In genomic region chr5:157516016-157516415, GRCh38 we compare ENCODE assay signal across 8 cellular contexts. TPM values are rescaled to one million over a fixed set of nuclear protein-coding genes. Genes with fewer than 3 reads are reported as not detected.
DNase-seq lines count a peak whose midpoint lies in the region; ATAC-seq, FAIRE-seq and TF ChIP-seq lines count a peak whose summit lies in the region.

No MANE protein-coding gene starts in this region.

- H3K9ac ChIP-seq in colonic mucosa (ENCODE audit: low read depth in 2 of 2, low read length in 2 of 2), result peak overlapping the region in 1 of 2 donors; percentile 36

- FAIRE-seq in HTR-8/SVneo (lab: Jason Lieb, UNC), result peak; percentile 38

- H3K27me3 ChIP-seq in colonic mucosa, result no peaks in the 10 kb centered on the region
- no peaks in the 10 kb centered on the region for H3K27me3 ChIP-seq in tibial nerve

- WGBS in tibial nerve, 2 donors, result 77 to 83% methylated on average over 3 of the region's 3 CpGs

- intact Hi-C loops in colonic mucosa (cut with DNase I), result no loop called here

- in situ Hi-C loops in ACHN (cut with HindIII; ENCODE audit: low pct_ligation_motif_present, low pct_unique_long_range_greater_than_20kb, low sequenced_read_pairs), result no loop called here
- in situ Hi-C loops in KBM-7 (cut with MboI; ENCODE audit: low pct_unique_long_range_greater_than_20kb, low sequenced_read_pairs), result no loop called here

- DNase-seq in ACHN (peak; percentile 77), HTR-8/SVneo (ENCODE audit: insufficient read length, low spot score) (peak; percentile 81), colonic mucosa (no peak), non-pigmented ciliary epithelial cell (ENCODE audit: low read depth) (peak; percentile 87), KBM-7 (no peak), tibial nerve (ENCODE audit: low spot score in 2 of 2) (no peak), activated gamma-delta T cell treated with Interleukin-2 at 50 U/mL for 16 hours (no peak)

- TF ChIP-seq POLR2A in tibial nerve (IDR thresholded peaks at IDR 0.05), result no peak

- H3K4me1 ChIP-seq in colonic mucosa (peaks cover 4% of the 10 kb centered on the region), tibial nerve (peaks cover 0 to 63% (median 21%) of the 10 kb centered on the region in 4 donors)

- no peak for ATAC-seq in GM21825 (IDR thresholded peaks at IDR 0.05; ENCODE audit: unreplicated experiment)

- H3K4me3 ChIP-seq in colonic mucosa (no peak overlapping the region), tibial nerve (no peak overlapping the region)

- TF ChIP-seq EP300 in tibial nerve (IDR thresholded peaks at IDR 0.05), result no peak

- H3K36me3 ChIP-seq in colonic mucosa, result no peaks in the 10 kb centered on the region
- H3K36me3 ChIP-seq in tibial nerve, result peaks cover 0 to 22% (median 0%) of the 10 kb centered on the region in 3 donors

- H3K27ac ChIP-seq in colonic mucosa (peak overlapping the region; percentile 58), tibial nerve (peak overlapping the region in 2 of 4 donors; percentile 25 to 75)

- H3K9me3 ChIP-seq in colonic mucosa (no peaks in the 10 kb centered on the region), tibial nerve (no peaks in the 10 kb centered on the region)

- TF ChIP-seq CTCF in colonic mucosa (IDR thresholded peaks at IDR 0.05) (no peak), tibial nerve (IDR thresholded peaks at IDR 0.05) (no peak)

RNA-seq across cellular contexts. Expression of gene NIPAL4, which starts 56.0 kb away (rescaled TPM):
- total RNA-seq in colonic mucosa (1 to 10 TPM in 1 of 2 donors, not detected in 1; 1.4 TPM), tibial nerve (1 to 10 TPM in 2 of 4 donors, under 1 TPM in 1, not detected in 1; 0.84 to 5.7 (median 2.4) TPM)

RNA-seq across cellular contexts. Expression of gene ADAM19, which starts 59.6 kb away (rescaled TPM):
- total RNA-seq in colonic mucosa, result 10 to 100 TPM in 1 of 2 donors, 1 to 10 TPM in 1; 2.9 to 12.8 TPM
- total RNA-seq in tibial nerve, result 10 to 100 TPM in 2 of 4 donors, 1 to 10 TPM in 2; 7.2 to 13.2 (median 9.5) TPM

Comparison
In these comparisons a context has a peak if more than half of its experiments do, and no peak if none do; other contexts are left out.
1. DNase-seq: peak in ACHN (single experiment), HTR-8/SVneo (single experiment) and non-pigmented ciliary epithelial cell (single experiment); none in colonic mucosa (single experiment), KBM-7 (single experiment), tibial nerve (0 of 2) and activated gamma-delta T cell treated with Interleukin-2 at 50 U/mL for 16 hours (single experiment).